33 cellular contexts compared by ENCODE assay signal in genomic region chr7:4962872-4963775, GRCh38. TPM values are rescaled to one million over a fixed set of nuclear protein-coding genes. Genes with fewer than 3 reads are reported as not detected.
DNase-seq lines count a peak whose midpoint lies in the region; ATAC-seq, FAIRE-seq and TF ChIP-seq lines count a peak whose summit lies in the region.
"Had no signal": no experiment of that assay in that cellular context is flagged by ENCODE, and none has a peak within 500 bp of the region (broad histone marks: within the 10 kb centered on the region; RNA-seq: fewer than 3 reads in every experiment).

No MANE protein-coding gene starts in this region.

- H3K9me2 ChIP-seq in Karpas-422 (replicated peaks; ENCODE audit: insufficient read depth, low read length): no peaks in the 10 kb centered on the region

- TF ChIP-seq POLR2A in testis (IDR thresholded peaks at IDR 0.05): no peak

- H3K36me3 ChIP-seq in kidney (ENCODE audit: control insufficient read depth in 1 of 2, insufficient read depth in 2 of 2, low read length in 2 of 2) (no peaks in the 10 kb centered on the region), testis (ENCODE audit: low read depth, missing control alignments) (no peaks in the 10 kb centered on the region), Karpas-422 (ENCODE audit: insufficient read depth, low read length) (no peaks in the 10 kb centered on the region)
- H3K36me3 ChIP-seq: left lung, right lobe of liver, tibial nerve had no signal

- intact Hi-C loops in kidney (cut with DNase I): no loop called here
- intact Hi-C loops in testis (cut with DNase I; ENCODE audit: low total_unique reads): no loop called here

- H2AFZ ChIP-seq in Karpas-422 (ENCODE audit: low read length): no peak overlapping the region

- H3K27me3 ChIP-seq in testis: no peaks in the 10 kb centered on the region
- H3K27me3 ChIP-seq in Karpas-422 (ENCODE audit: low read length): no peaks in the 10 kb centered on the region

- DNase-seq in DMS53 (lab: John Stamatoyannopoulos, UW) (peak; percentile 19), DMS53 treated with DMSO at 0.1 percent for 48 hours (lab: John Stamatoyannopoulos, UW; ENCODE audit: unreplicated experiment) (no peak), NCI-H2227 (lab: John Stamatoyannopoulos, UW; ENCODE audit: unreplicated experiment) (peak; percentile 50), kidney (peak; percentile 39), testis (peak; percentile 18), NK-92 (lab: John Stamatoyannopoulos, UW; ENCODE audit: unreplicated experiment) (no peak), Karpas-422 (no peak)
- DNase-seq: activated CD4-positive, alpha-beta T cell treated with anti-CD3 and anti-CD28 coated beads, Interleukin-2, amount 50 U/mL, for 4 hours; activated naive CD4-positive, alpha-beta T cell treated with Interleukin-2 at 50 U/mL for 16 hours; activated T-cell treated with anti-CD3 and anti-CD28 coated beads, Interleukin-2, amount 50 U/mL, for 48 hours; C1 segment of cervical spinal cord; COR-L47; DMS79 treated with DMSO at 0.1 percent for 48 hours; erythroblast; GDM1; KBM-7; left lung; MM.1S; NCI-H1105 treated with DMSO at 0.1 percent for 48 hours; NCI-H2029; NCI-H446; stimulated activated CD4-positive, alpha-beta T cell treated with anti-CD3 and anti-CD28 coated beads, Interleukin-12 subunit alpha, Interleukin-12 subunit beta, amount 100 ng/mL, for 4 hours; stimulated activated CD4-positive, alpha-beta T cell treated with anti-CD3 and anti-CD28 coated beads, Interleukin-4, amount 100 ng/mL, for 1 hour had no signal

- no peaks in the 10 kb centered on the region for H3K4me1 ChIP-seq in kidney (ENCODE audit: control insufficient read depth in 1 of 2, insufficient read depth in 1 of 2, low read depth in 1 of 2, low read length in 2 of 2)
- peaks cover 20% of the 10 kb centered on the region for H3K4me1 ChIP-seq in testis
- no peaks in the 10 kb centered on the region for H3K4me1 ChIP-seq in Karpas-422 (ENCODE audit: low read length)
- H3K4me1 ChIP-seq: right lobe of liver had no signal

- TF ChIP-seq CTCF in kidney (IDR thresholded peaks at IDR 0.05; ENCODE audit: borderline replicate concordance, extremely low read depth, insufficient read depth) (no peak), testis (IDR thresholded peaks at IDR 0.05) (no peak)

- no peak for FAIRE-seq in kidney (lab: Jason Lieb, UNC)
- FAIRE-seq: HTR-8/SVneo had no signal

- H3K9ac ChIP-seq in kidney (ENCODE audit: low read length in 2 of 2) (no peak overlapping the region), Karpas-422 (ENCODE audit: low read length) (no peak overlapping the region)

- 63 to 79% methylated on average over 19 of the region's 19 CpGs for WGBS in testis, 2 donors

- no peaks in the 10 kb centered on the region for H4K20me1 ChIP-seq in Karpas-422 (ENCODE audit: insufficient read depth, low read depth, low read length)

- H3K79me2 ChIP-seq in Karpas-422 (ENCODE audit: low read length): no peaks in the 10 kb centered on the region

- no peak for ATAC-seq in HG02642 (IDR thresholded peaks at IDR 0.05; ENCODE audit: poor library complexity, unreplicated experiment)
- ATAC-seq: left lung had no signal

- no peaks in the 10 kb centered on the region for H3K9me3 ChIP-seq in kidney (ENCODE audit: control insufficient read depth in 1 of 2, low read length in 2 of 2)
- H3K9me3 ChIP-seq in testis: no peaks in the 10 kb centered on the region
- H3K9me3 ChIP-seq in Karpas-422 (ENCODE audit: low read length): no peaks in the 10 kb centered on the region
- H3K9me3 ChIP-seq: left lung, right lobe of liver, tibial nerve had no signal

- H3K4me2 ChIP-seq in Karpas-422 (ENCODE audit: low read depth, low read length, poor library complexity, severe bottlenecking): no peak overlapping the region

- H3K27ac ChIP-seq in kidney (ENCODE audit: low read depth in 2 of 2, low read length in 2 of 2) (no peak overlapping the region), testis (peak overlapping the region in 1 of 2 donors; percentile 4), Karpas-422 (ENCODE audit: low read length) (no peak overlapping the region)
- H3K27ac ChIP-seq: 22Rv1, left lung, right lobe of liver, SK-N-MC, tibial nerve had no signal

- H3K4me3 ChIP-seq in kidney (ENCODE audit: low read length in 2 of 2) (no peak overlapping the region), testis (no peak overlapping the region), Karpas-422 (ENCODE audit: low read length) (no peak overlapping the region)
- H3K4me3 ChIP-seq: left lung, right lobe of liver, SK-N-MC, tibial nerve had no signal

RNA-seq across cellular contexts. Expression of gene MMD2, which starts 4.1 kb away (rescaled TPM):
- total RNA-seq in kidney (not detected), testis (10 to 100 TPM; 21.6 to 32.0 TPM)
- polyA plus RNA-seq in kidney (ENCODE audit: insufficient read depth, low read depth, low replicate concordance) (not detected), testis (ENCODE audit: insufficient read depth, low read depth, low replicate concordance) (20.4 TPM)
- total RNA-seq in Karpas-422 (2014; rRNA removed; shearing (Covaris generic); ENCODE audit: low replicate concordance): not detected in 2 replicates
- total RNA-seq: left lung; myocyte; OCI-LY7; progenitor cell of endocrine pancreas; right lobe of liver; T-helper 1 cell treated with Interleukin-12 subunit alpha and Interleukin-12 subunit beta and Interleukin-4 antibody, amounts not matched to agents 30 ng/mL and 1 ng/mL, for 36 hours had no signal

Comparison
In these comparisons a context has a peak if more than half of its experiments do, and no peak if none do; other contexts are left out.
1. DNase-seq: peak in DMS53 (single experiment), NCI-H2227 (single experiment), kidney (single experiment) and testis (single experiment); none in DMS53 treated with DMSO at 0.1 percent for 48 hours (single experiment), NK-92 (single experiment) and Karpas-422 (single experiment).
2. RNA of gene MMD2, which starts 4.1 kb away (total RNA-seq): 21.6 to 32.0 TPM in testis; not detected in kidney (single experiment) and not detected in Karpas-422; every median in the first group is over 10 times any median in the second.